17 cellular contexts compared by ENCODE assay signal in the genomic region with DNA sequence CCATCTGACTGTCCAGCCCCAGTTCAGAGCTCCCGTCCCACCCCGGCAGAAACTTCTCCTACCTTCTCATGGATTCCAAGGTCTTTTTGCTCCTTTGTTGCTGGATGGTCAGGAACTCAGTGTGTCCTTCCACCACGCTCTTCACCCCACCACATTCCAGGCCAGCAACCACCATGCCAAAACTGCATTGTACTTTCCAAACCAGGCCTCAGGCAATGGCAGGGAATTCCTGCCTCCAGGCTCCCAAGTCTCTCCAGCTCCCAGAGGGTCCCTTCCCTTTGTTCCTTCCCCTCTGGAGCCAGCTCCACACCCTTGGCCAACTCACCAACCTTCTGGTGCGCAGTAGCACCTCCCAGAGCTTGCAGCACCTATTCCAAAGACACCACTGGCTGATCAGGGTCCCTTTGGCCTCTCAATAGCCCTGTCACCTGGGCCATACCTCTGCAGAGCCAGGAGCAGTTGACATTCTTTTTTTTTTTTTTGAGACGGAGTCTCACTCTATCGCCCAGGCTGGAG. TPM values are rescaled to one million over a fixed set of nuclear protein-coding genes. Genes with fewer than 3 reads are reported as not detected.
DNase-seq lines count a peak whose midpoint lies in the region; ATAC-seq and TF ChIP-seq lines count a peak whose summit lies in the region.
"Had no signal": no experiment of that assay in that cellular context is flagged by ENCODE, and none has a peak within 500 bp of the region (broad histone marks: within the 10 kb centered on the region; RNA-seq: fewer than 3 reads in every experiment).

No MANE protein-coding gene starts in this region.

- peaks cover 0 to 10% (median 6%) of the 10 kb centered on the region in 11 experiments; a peak in 7 of 22 replicates for H3K36me3 ChIP-seq in BLaER1 treated with 17β-estradiol and CSF1 and Interleukin-3, amounts not matched to agents 10 nM and 100 nM
- H3K36me3 ChIP-seq in HUES6 (ENCODE audit: control insufficient read depth, insufficient read depth, low read length): no peaks in the 10 kb centered on the region
- no peaks in the 10 kb centered on the region for H3K36me3 ChIP-seq in endocrine pancreas (ENCODE audit: control insufficient read depth, insufficient read depth, low read length)
- no peaks in the 10 kb centered on the region for H3K36me3 ChIP-seq in CD4-positive, alpha-beta memory T cell (ENCODE audit: insufficient read depth, low read length)
- H3K36me3 ChIP-seq: adrenal gland had no signal

- peaks cover 11% of the 10 kb centered on the region for H3K4me1 Mint-ChIP-seq in progenitor cell of endocrine pancreas (ENCODE audit: low read depth)
- H3K4me1 Mint-ChIP-seq in CD4-positive, alpha-beta memory T cell: peaks cover 1 to 8% (median 5%) of the 10 kb centered on the region in 4 donors

- H3K27ac ChIP-seq in BLaER1 treated with 17β-estradiol and CSF1 and Interleukin-3, amounts not matched to agents 10 nM and 100 nM: peak overlapping the region in 2 of 11 experiments; percentile 25 to 54; a peak in 2 of 22 replicates
- peak overlapping the region; percentile 13; the same call in 1 of the 2 replicates for H3K27ac ChIP-seq in HUES6 (ENCODE audit: low read depth, low read length)
- H3K27ac ChIP-seq in caudate nucleus (ENCODE audit: low read depth, low read length): no peak overlapping the region
- no peak overlapping the region for H3K27ac ChIP-seq in CD4-positive, alpha-beta memory T cell (ENCODE audit: low read depth, low read length)
- H3K27ac ChIP-seq: adrenal gland had no signal

- no peak for ATAC-seq in HG03025 (IDR thresholded peaks at IDR 0.05; ENCODE audit: low FRiP score, unreplicated experiment)
- ATAC-seq: left ventricle myocardium superior; natural killer cell treated with Interleukin-12 subunit alpha and Interleukin-12 subunit beta and Interleukin-15 and Interleukin-18, amount 100 ng/mL, for 72 hours had no signal

- no peak overlapping the region for H3K9ac ChIP-seq in BLaER1 treated with 17β-estradiol and CSF1 and Interleukin-3, amounts not matched to agents 10 nM and 100 nM
- H3K9ac ChIP-seq in HUES6 (ENCODE audit: low read length) (peak overlapping the region; percentile 24), endocrine pancreas (ENCODE audit: control insufficient read depth, insufficient read depth, low read length) (no peak overlapping the region)

- peaks cover 9 to 92% (median 53%) of the 10 kb centered on the region in 10 experiments; a peak in 19 of 20 replicates for H3K4me1 ChIP-seq in BLaER1 treated with 17β-estradiol and CSF1 and Interleukin-3, amounts not matched to agents 10 nM and 100 nM
- peaks cover 37% of the 10 kb centered on the region for H3K4me1 ChIP-seq in HUES6 (ENCODE audit: control insufficient read depth, insufficient read depth, low read length)
- H3K4me1 ChIP-seq in endocrine pancreas (ENCODE audit: control insufficient read depth, insufficient read depth, low read length): no peaks in the 10 kb centered on the region
- peaks cover 6% of the 10 kb centered on the region for H3K4me1 ChIP-seq in CD4-positive, alpha-beta memory T cell (ENCODE audit: insufficient read depth, low read length)

- intact Hi-C loops in CD4-positive, alpha-beta memory T cell (cut with micrococcal nuclease): no loop called here

- H3K9me3 Mint-ChIP-seq in progenitor cell of endocrine pancreas (ENCODE audit: low read depth): no peaks in the 10 kb centered on the region
- H3K9me3 Mint-ChIP-seq in CD4-positive, alpha-beta memory T cell: no peaks in the 10 kb centered on the region
- H3K9me3 Mint-ChIP-seq: activated B cell treated with CpG ODN at 0.5 μM for 24 hours; natural killer cell treated with Interleukin-12 subunit alpha and Interleukin-12 subunit beta and Interleukin-15 and Interleukin-18, amount 100 ng/mL, for 72 hours had no signal

- CTCF ChIA-PET in CD4-positive, alpha-beta memory T cell (lab: Charles Lee; ENCODE audit: partially characterized antibody): no interaction called here

- no peaks in the 10 kb centered on the region for H3K36me3 Mint-ChIP-seq in progenitor cell of endocrine pancreas (ENCODE audit: insufficient read depth)
- H3K36me3 Mint-ChIP-seq in CD4-positive, alpha-beta memory T cell: peaks cover 0 to 4% of the 10 kb centered on the region in 2 donors
- H3K36me3 Mint-ChIP-seq: natural killer cell treated with Interleukin-12 subunit alpha and Interleukin-12 subunit beta and Interleukin-15 and Interleukin-18, amount 100 ng/mL, for 72 hours had no signal

- H3K4me3 ChIP-seq in BLaER1 treated with 17β-estradiol and CSF1 and Interleukin-3, amounts not matched to agents 10 nM and 100 nM: no peak overlapping the region
- H3K4me3 ChIP-seq in HUES6 (ENCODE audit: low read depth, low read length): no peak overlapping the region; the same call in 1 of the 2 replicates
- peak overlapping the region; percentile 68 for H3K4me3 ChIP-seq in endocrine pancreas (ENCODE audit: control insufficient read depth, insufficient read depth, low read length)
- H3K4me3 ChIP-seq in CD4-positive, alpha-beta memory T cell (ENCODE audit: low read length in 2 of 2): no peak overlapping the region
- H3K4me3 ChIP-seq: adrenal gland, stomach had no signal

- DNase-seq in progenitor cell of endocrine pancreas (ENCODE audit: low spot score, unreplicated experiment) (no peak), caudate nucleus (lab: John Stamatoyannopoulos, UW) (no peak), NOMO-1 treated with DMSO at 0.1 percent for 48 hours (lab: John Stamatoyannopoulos, UW; ENCODE audit: unreplicated experiment) (no peak)
- no peak for DNase-seq in CD4-positive, alpha-beta memory T cell
- DNase-seq: activated B cell treated with CpG ODN at 0.5 μM for 24 hours, H7, hypothalamus, left ventricle myocardium superior, NCI-H1436 treated with DMSO at 0.1 percent for 48 hours, right cardiac atrium, stomach had no signal

- peaks cover 0 to 12% (median 7%) of the 10 kb centered on the region in 11 experiments; a peak in 8 of 22 replicates for H4K20me1 ChIP-seq in BLaER1 treated with 17β-estradiol and CSF1 and Interleukin-3, amounts not matched to agents 10 nM and 100 nM

- peak overlapping the region; percentile 4 for H3K27ac Mint-ChIP-seq in progenitor cell of endocrine pancreas
- no peak overlapping the region for H3K27ac Mint-ChIP-seq in CD4-positive, alpha-beta memory T cell
- H3K27ac Mint-ChIP-seq: activated B cell treated with CpG ODN at 0.5 μM for 24 hours; natural killer cell treated with Interleukin-12 subunit alpha and Interleukin-12 subunit beta and Interleukin-15 and Interleukin-18, amount 100 ng/mL, for 72 hours had no signal

- H3K27me3 ChIP-seq in BLaER1 treated with 17β-estradiol and CSF1 and Interleukin-3, amounts not matched to agents 10 nM and 100 nM: no peaks in the 10 kb centered on the region
- H3K27me3 ChIP-seq in HUES6 (ENCODE audit: control insufficient read depth, insufficient read depth, low read length) (no peaks in the 10 kb centered on the region), endocrine pancreas (ENCODE audit: control insufficient read depth, insufficient read depth, low read length) (no peaks in the 10 kb centered on the region)
- no peaks in the 10 kb centered on the region for H3K27me3 ChIP-seq in CD4-positive, alpha-beta memory T cell (ENCODE audit: insufficient read depth, low read length)
- H3K27me3 ChIP-seq: adrenal gland, stomach had no signal

- H3K27me3 Mint-ChIP-seq in progenitor cell of endocrine pancreas: no peaks in the 10 kb centered on the region
- H3K27me3 Mint-ChIP-seq in CD4-positive, alpha-beta memory T cell: no peaks in the 10 kb centered on the region
- H3K27me3 Mint-ChIP-seq: activated B cell treated with CpG ODN at 0.5 μM for 24 hours; natural killer cell treated with Interleukin-12 subunit alpha and Interleukin-12 subunit beta and Interleukin-15 and Interleukin-18, amount 100 ng/mL, for 72 hours had no signal

- H3K4me2 ChIP-seq in BLaER1 treated with 17β-estradiol and CSF1 and Interleukin-3, amounts not matched to agents 10 nM and 100 nM: peak overlapping the region in 7 of 11 experiments; percentile 69 to 85 (median 77); a peak in 15 of 22 replicates

- no peak for TF ChIP-seq CTCF in progenitor cell of endocrine pancreas (IDR thresholded peaks at IDR 0.05; ENCODE audit: unreplicated experiment)

- no peaks in the 10 kb centered on the region for H3K9me3 ChIP-seq in BLaER1 treated with 17β-estradiol and CSF1 and Interleukin-3, amounts not matched to agents 10 nM and 100 nM (replicated peaks in 1 of 11)
- no peaks in the 10 kb centered on the region for H3K9me3 ChIP-seq in HUES6 (ENCODE audit: control insufficient read depth, insufficient read depth, low read depth, low read length)
- no peaks in the 10 kb centered on the region for H3K9me3 ChIP-seq in endocrine pancreas (ENCODE audit: control insufficient read depth, low read length)
- H3K9me3 ChIP-seq in CD4-positive, alpha-beta memory T cell (ENCODE audit: control insufficient read depth in 1 of 2, low read length in 2 of 2): no peaks in the 10 kb centered on the region
- H3K9me3 ChIP-seq: adrenal gland, stomach had no signal

- H3K4me3 Mint-ChIP-seq in progenitor cell of endocrine pancreas (ENCODE audit: low read depth): no peak overlapping the region
- no peak overlapping the region for H3K4me3 Mint-ChIP-seq in CD4-positive, alpha-beta memory T cell
- H3K4me3 Mint-ChIP-seq: activated B cell treated with CpG ODN at 0.5 μM for 24 hours; natural killer cell treated with Interleukin-12 subunit alpha and Interleukin-12 subunit beta and Interleukin-15 and Interleukin-18, amount 100 ng/mL, for 72 hours had no signal

- POLR2A ChIA-PET in CD4-positive, alpha-beta memory T cell (lab: Charles Lee; ENCODE audit: partially characterized antibody): no interaction called here

RNA-seq across cellular contexts. Expression of a gene that starts 8.1 kb away (rescaled TPM):
- total RNA-seq in progenitor cell of endocrine pancreas: 48.0 and 48.3 TPM in 2 replicates
- 10 to 100 TPM; 44.3 to 46.9 TPM for total RNA-seq in CD4-positive, alpha-beta memory T cell
- polyA plus RNA-seq in CD4-positive, alpha-beta memory T cell: 10 to 100 TPM; 44.1 to 65.6 TPM

RNA-seq across cellular contexts. Expression of a gene that starts 48.8 kb away (rescaled TPM):
- 27.4 and 37.4 TPM in 2 replicates for total RNA-seq in progenitor cell of endocrine pancreas
- 10 to 100 TPM; 75.3 to 79.7 TPM for total RNA-seq in CD4-positive, alpha-beta memory T cell
- 10 to 100 TPM; 28.5 to 43.9 TPM for polyA plus RNA-seq in CD4-positive, alpha-beta memory T cell
